ENCODE assay signal across 17 cellular contexts in genomic region chr9:110776207-110776606, GRCh38.
DNase-seq lines count a peak whose midpoint lies in the region; ATAC-seq and TF ChIP-seq lines count a peak whose summit lies in the region.
"Had no signal": no experiment of that assay in that cellular context is flagged by ENCODE, and none has a peak within 500 bp of the region (broad histone marks: within the 10 kb centered on the region; RNA-seq: fewer than 3 reads in every experiment).

No MANE protein-coding gene starts in this region.

- H3K9me3 Mint-ChIP-seq in GM23338 (no peaks in the 10 kb centered on the region), CD14-positive monocyte (no peaks in the 10 kb centered on the region)
- H3K9me3 Mint-ChIP-seq in CD4-positive, alpha-beta T cell: no peaks in the 10 kb centered on the region

- H3K4me3 ChIP-seq in GM23338: no peak overlapping the region
- H3K4me3 ChIP-seq: HAP-1, SJCRH30 had no signal

- H3K4me2 ChIP-seq in GM23338: no peak overlapping the region; the same call in 1 of the 2 replicates

- H3K27ac ChIP-seq in GM23338 (ENCODE audit: low read depth): no peak overlapping the region
- H3K27ac ChIP-seq in caudate nucleus (ENCODE audit: low read depth, low read length): peak overlapping the region; percentile 50
- peak overlapping the region; percentile 30 for H3K27ac ChIP-seq in temporal lobe (ENCODE audit: low read depth, low read length)
- no peak overlapping the region for H3K27ac ChIP-seq in CD4-positive, alpha-beta T cell (ENCODE audit: low read depth, low read length)
- H3K27ac ChIP-seq: SJCRH30 had no signal

- no peak overlapping the region for H2AFZ ChIP-seq in GM23338

- H3K27me3 ChIP-seq in GM23338 (ENCODE audit: insufficient read depth): no peaks in the 10 kb centered on the region
- H3K27me3 ChIP-seq in CD4-positive, alpha-beta T cell (ENCODE audit: control insufficient read depth, insufficient read depth, low read length): no peaks in the 10 kb centered on the region
- H3K27me3 ChIP-seq: SJCRH30 had no signal

- H3K4me3 Mint-ChIP-seq in GM23338: no peak overlapping the region
- H3K4me3 Mint-ChIP-seq in CD14-positive monocyte: no peak overlapping the region
- H3K4me3 Mint-ChIP-seq in CD4-positive, alpha-beta T cell: no peak overlapping the region

- H3K36me3 ChIP-seq in GM23338 (ENCODE audit: insufficient read depth): no peaks in the 10 kb centered on the region
- H3K36me3 ChIP-seq: HAP-1 had no signal

- H3K4me1 Mint-ChIP-seq in GM23338 (peaks cover 20% of the 10 kb centered on the region), CD14-positive monocyte (no peaks in the 10 kb centered on the region)
- H3K4me1 Mint-ChIP-seq in CD4-positive, alpha-beta T cell (ENCODE audit: low read depth): no peaks in the 10 kb centered on the region

- TF ChIP-seq CTCF in GM23338 (conservative IDR thresholded peaks at IDR 0.05; ENCODE audit: low read depth in 2 of 2) (no peak), CD14-positive monocyte (IDR thresholded peaks at IDR 0.05) (no peak)
- TF ChIP-seq CTCF in CD4-positive, alpha-beta T cell (IDR thresholded peaks at IDR 0.05): no peak

- CTCF ChIA-PET in CD4-positive, alpha-beta T cell (lab: Charles Lee): no interaction called here

- no peaks in the 10 kb centered on the region for H3K36me3 Mint-ChIP-seq in GM23338 (ENCODE audit: low read depth)
- no peaks in the 10 kb centered on the region for H3K36me3 Mint-ChIP-seq in CD14-positive monocyte
- H3K36me3 Mint-ChIP-seq in CD4-positive, alpha-beta T cell (ENCODE audit: low read depth): no peaks in the 10 kb centered on the region

- H3K27ac Mint-ChIP-seq in GM23338 (peak overlapping the region; percentile 31; the same call in 1 of the 2 replicates), CD14-positive monocyte (no peak overlapping the region)
- H3K27ac Mint-ChIP-seq in CD4-positive, alpha-beta T cell: no peak overlapping the region

- H3K79me2 ChIP-seq in GM23338 (replicated peaks; ENCODE audit: insufficient read depth): no peaks in the 10 kb centered on the region

- H3K9me2 ChIP-seq in GM23338 (ENCODE audit: insufficient read depth): no peaks in the 10 kb centered on the region

- POLR2A ChIA-PET in CD4-positive, alpha-beta T cell (lab: Charles Lee): no interaction called here

- no peaks in the 10 kb centered on the region for H4K20me1 ChIP-seq in GM23338 (replicated peaks; ENCODE audit: insufficient read depth)

- intact Hi-C loops in CD14-positive monocyte (cut with micrococcal nuclease): no loop called here
- intact Hi-C loops in CD4-positive, alpha-beta T cell (cut with DNase I, micrococcal nuclease): no loop called here

- H3K4me1 ChIP-seq in GM23338 (ENCODE audit: insufficient read depth): peaks cover 20% of the 10 kb centered on the region
- H3K4me1 ChIP-seq: HAP-1, SJCRH30 had no signal

- ATAC-seq in GM23338: no peak
- ATAC-seq in CD4-positive, alpha-beta T cell (ENCODE audit: poor library complexity): no peak

- no peaks in the 10 kb centered on the region for H3F3A ChIP-seq in GM23338 (replicated peaks; ENCODE audit: low read depth)

- no peaks in the 10 kb centered on the region for H3K27me3 Mint-ChIP-seq in GM23338 (ENCODE audit: insufficient read depth, low read depth, poor library complexity)
- peaks cover 0 to 5% (median 2%) of the 10 kb centered on the region in 3 donors for H3K27me3 Mint-ChIP-seq in CD14-positive monocyte (ENCODE audit: low read depth in 3 of 3)
- H3K27me3 Mint-ChIP-seq in CD4-positive, alpha-beta T cell: no peaks in the 10 kb centered on the region

- DNase-seq in GM23338 (ENCODE audit: low spot score): no peak
- no peak for DNase-seq in caudate nucleus (lab: John Stamatoyannopoulos, UW)
- peak; percentile 32 for DNase-seq in globus pallidus (ENCODE audit: low spot score)
- no peak for DNase-seq in HCEC 1CT
- no peak for DNase-seq in CD14-positive monocyte (ENCODE audit: low spot score)
- DNase-seq in CD4-positive, alpha-beta T cell: no peak
- DNase-seq: C1 segment of cervical spinal cord, DND-41, GDM1, KBM-7, MV-4-11, NCI-H187, NCI-H345, NCI-H524 treated with DMSO at 0.1 percent for 48 hours, SJCRH30 had no signal

- H3K9me3 ChIP-seq in CD4-positive, alpha-beta T cell (ENCODE audit: control insufficient read depth, low read length): no peaks in the 10 kb centered on the region
- H3K9me3 ChIP-seq: HAP-1, SJCRH30 had no signal

TF ChIP-seq in GM23338, 12 proteins besides CTCF, POLR2A, EP300 and RAD21:
- TF ChIP-seq POLR2AphosphoS5 (IDR thresholded peaks at IDR 0.05; ENCODE audit: low read depth) (no peak), ZNF331 (CRISPR knock-in tag; IDR thresholded peaks at IDR 0.05; ENCODE audit: low read depth) (no peak), NANOG (IDR thresholded peaks at IDR 0.05; ENCODE audit: borderline replicate concordance) (no peak), EZH2 (IDR thresholded peaks at IDR 0.05; ENCODE audit: low read depth, unreplicated experiment) (no peak), STAT1 (IDR thresholded peaks at IDR 0.05; ENCODE audit: unreplicated experiment) (no peak), EZH2phosphoT487 (IDR thresholded peaks at IDR 0.05; ENCODE audit: unreplicated experiment) (no peak)
TF ChIP-seq in GM23338: peak in this region for 0.

Comparison
In these comparisons a context has a peak if more than half of its experiments do, and no peak if none do; other contexts are left out.
1. H3K27ac ChIP-seq: peak in caudate nucleus (single experiment) and temporal lobe (single experiment); none in GM23338 (single experiment) and CD4-positive, alpha-beta T cell (single experiment).